Comparison of ENCODE assay signal across 8 cellular contexts in genomic region chr3:53044371-53045106, GRCh38. TPM values are rescaled to one million over a fixed set of nuclear protein-coding genes. Genes with fewer than 3 reads are reported as not detected.
DNase-seq lines count a peak whose midpoint lies in the region; ATAC-seq and TF ChIP-seq lines count a peak whose summit lies in the region.

No MANE protein-coding gene starts in this region.

- H3K27me3 ChIP-seq in HAP-1 (ENCODE audit: low read depth) = no peaks in the 10 kb centered on the region
- peaks cover 5% of the 10 kb centered on the region; the same call in 1 of the 2 replicates for H3K27me3 ChIP-seq in OCI-LY3 (ENCODE audit: low read depth, low read length)

- H2AFZ ChIP-seq in OCI-LY3 (ENCODE audit: low read depth, low read length) = peak overlapping the region; percentile 60

- DNase-seq in EH (ENCODE audit: low read depth) (peak; percentile 53), HAP-1 (ENCODE audit: low spot score in 2 of 2) (peak; percentile 38 to 62), head of caudate nucleus (peak in 33 of 42 donors; percentile 4 to 72 (median 37)), osteocyte (ENCODE audit: extremely low spot score, unreplicated experiment) (no peak), SKM-1 (lab: John Stamatoyannopoulos, UW; ENCODE audit: unreplicated experiment) (no peak), HPDE6-E6E7 (ENCODE audit: extremely low spot score) (no peak)
- DNase-seq in activated naive CD4-positive, alpha-beta T cell treated with anti-CD3 and anti-CD28 coated beads, Interleukin-2, amount 50 U/mL, for 72 hours (ENCODE audit: low spot score in 2 of 2) = peak in 1 of 2 donors; percentile 47

- H3K4me2 ChIP-seq in OCI-LY3 (ENCODE audit: low read length) = peak overlapping the region; percentile 92

- no peak for TF ChIP-seq CTCF in OCI-LY3 (IDR thresholded peaks at IDR 0.05; ENCODE audit: low read depth, low read length)
- no peak for TF ChIP-seq CTCF in osteocyte (IDR thresholded peaks at IDR 0.05)

- ATAC-seq in activated naive CD4-positive, alpha-beta T cell treated with anti-CD3 and anti-CD28 coated beads, Interleukin-2, amount 50 U/mL, for 72 hours = peak; percentile 11 to 30

- H3K36me3 ChIP-seq in HAP-1 (replicated peaks) (no peaks in the 10 kb centered on the region), OCI-LY3 (replicated peaks; ENCODE audit: low read depth, low read length) (no peaks in the 10 kb centered on the region)

- H3K9me3 ChIP-seq in HAP-1 (no peaks in the 10 kb centered on the region), OCI-LY3 (ENCODE audit: insufficient read depth, low read length) (no peaks in the 10 kb centered on the region)

- peaks cover 19% of the 10 kb centered on the region for H3K4me1 ChIP-seq in HAP-1
- peaks cover 26% of the 10 kb centered on the region for H3K4me1 ChIP-seq in OCI-LY3 (ENCODE audit: low read length)

- no peaks in the 10 kb centered on the region for H3K9me3 Mint-ChIP-seq in activated naive CD4-positive, alpha-beta T cell treated with anti-CD3 and anti-CD28 coated beads, Interleukin-2, amount 50 U/mL, for 72 hours
- no peaks in the 10 kb centered on the region for H3K9me3 Mint-ChIP-seq in osteocyte (ENCODE audit: unreplicated experiment)

- intact Hi-C loops in head of caudate nucleus (cut with DNase I) = loop anchor here (5.0 kb wide), 1 partner anchor 357 kb away; the partner anchor contains the start of genes GNL3 and PBRM1

- H3K27me3 Mint-ChIP-seq in osteocyte (ENCODE audit: unreplicated experiment) = no peaks in the 10 kb centered on the region

- H3K79me2 ChIP-seq in OCI-LY3 (ENCODE audit: low read length) = peaks cover 40% of the 10 kb centered on the region

- H3K4me3 Mint-ChIP-seq in osteocyte (ENCODE audit: unreplicated experiment) = peak overlapping the region; percentile 85

- H3K36me3 Mint-ChIP-seq in activated naive CD4-positive, alpha-beta T cell treated with anti-CD3 and anti-CD28 coated beads, Interleukin-2, amount 50 U/mL, for 72 hours = peaks cover 8 to 17% of the 10 kb centered on the region in 2 donors
- no peaks in the 10 kb centered on the region for H3K36me3 Mint-ChIP-seq in osteocyte (ENCODE audit: unreplicated experiment)

- H3K4me3 ChIP-seq in HAP-1 = peak overlapping the region; percentile 49
- H3K4me3 ChIP-seq in OCI-LY3 (ENCODE audit: low read length) = peak overlapping the region; percentile 81

- H3K4me1 Mint-ChIP-seq in osteocyte (ENCODE audit: unreplicated experiment) = peaks cover 22% of the 10 kb centered on the region

- no peaks in the 10 kb centered on the region for H4K20me1 ChIP-seq in OCI-LY3 (ENCODE audit: insufficient read depth, low read length)

- H3K9ac ChIP-seq in OCI-LY3 (ENCODE audit: low read length) = peak overlapping the region; percentile 80

- peak overlapping the region; percentile 21 for H3K27ac ChIP-seq in OCI-LY3 (ENCODE audit: low read length)

- in situ Hi-C loops in HAP-1 (cut with MboI; ENCODE audit: low sequenced_read_pairs) = no loop called here

- peak overlapping the region; percentile 90 to 97 for H3K27ac Mint-ChIP-seq in activated naive CD4-positive, alpha-beta T cell treated with anti-CD3 and anti-CD28 coated beads, Interleukin-2, amount 50 U/mL, for 72 hours
- H3K27ac Mint-ChIP-seq in osteocyte (ENCODE audit: unreplicated experiment) = peak overlapping the region; percentile 88

RNA-seq across cellular contexts. Expression of gene SFMBT1, which starts 1.3 kb away (rescaled TPM):
- 10 to 100 TPM; 19.6 to 23.3 TPM for total RNA-seq in activated naive CD4-positive, alpha-beta T cell treated with anti-CD3 and anti-CD28 coated beads, Interleukin-2, amount 50 U/mL, for 72 hours
- total RNA-seq in osteocyte = 7.9 and 8.0 TPM in 2 replicates

Comparison
In these comparisons a context has a peak if more than half of its experiments do, and no peak if none do; other contexts are left out.
1. DNase-seq: peak in EH (single experiment), HAP-1 (2 of 2) and head of caudate nucleus (33 of 42); none in osteocyte (single experiment), SKM-1 (single experiment) and HPDE6-E6E7 (single experiment).